In genomic region chr2:202377308-202377736, GRCh38 we compare ENCODE assay signal across 8 cellular contexts. TPM values are rescaled to one million over a fixed set of nuclear protein-coding genes. Genes with fewer than 3 reads are reported as not detected.
DNase-seq lines count a peak whose midpoint lies in the region; ATAC-seq, FAIRE-seq and TF ChIP-seq lines count a peak whose summit lies in the region.

No MANE protein-coding gene starts in this region.

- CTCF ChIA-PET in endothelial cell of umbilical vein (lab: Charles Lee) = interaction anchor here (0.6 to 4.4 kb wide), 4 partner anchors 78 to 111 kb away, joined by 3 to 26 read pairs (median 5); no protein-coding TSS in a partner anchor

- peak overlapping the region; percentile 34 for H3K27ac ChIP-seq in CD4-positive, CD25-positive, alpha-beta regulatory T cell (ENCODE audit: insufficient read depth, low read length, poor library complexity, severe bottlenecking)
- H3K27ac ChIP-seq in endothelial cell of umbilical vein (ENCODE audit: insufficient read depth, low read depth, low read length) (peak overlapping the region; percentile 99), tibial nerve (peak overlapping the region; percentile 86 to 99 (median 96))

- H2AFZ ChIP-seq in endothelial cell of umbilical vein (ENCODE audit: low read depth, low read length) = no peak overlapping the region

- TF ChIP-seq POLR2A in endothelial cell of umbilical vein (IDR thresholded peaks at IDR 0.05; ENCODE audit: low read depth, low read length) (no peak), tibial nerve (IDR thresholded peaks at IDR 0.05) (no peak)

- BruUV-seq in endothelial cell of umbilical vein (replicated peaks; lab: Mats Ljungman, UMichigan) = no TSS peak

- H3K27me3 ChIP-seq in CD4-positive, CD25-positive, alpha-beta regulatory T cell (ENCODE audit: control insufficient read depth, insufficient read depth, low read length) = no peaks in the 10 kb centered on the region
- H3K27me3 ChIP-seq in endothelial cell of umbilical vein (ENCODE audit: control insufficient read depth in 2 of 2, insufficient read depth in 2 of 2, low read length in 2 of 2) (no peaks in the 10 kb centered on the region), mononuclear cell (ENCODE audit: insufficient read depth, low read length) (peaks cover 4% of the 10 kb centered on the region), tibial nerve (no peaks in the 10 kb centered on the region)

- TF ChIP-seq EP300 in tibial nerve (IDR thresholded peaks at IDR 0.05) = peak in 1 of 2 donors; percentile 28

- peaks cover 4% of the 10 kb centered on the region for H3K27me3 Mint-ChIP-seq in CD4-positive, CD25-positive, alpha-beta regulatory T cell

- peaks cover 59% of the 10 kb centered on the region for H3K79me2 ChIP-seq in endothelial cell of umbilical vein (ENCODE audit: control insufficient read depth, insufficient read depth, low read length)

- POLR2A ChIA-PET in endothelial cell of umbilical vein (lab: Charles Lee) = no interaction called here

- peak overlapping the region; percentile 93 for H3K4me2 ChIP-seq in endothelial cell of umbilical vein (ENCODE audit: insufficient read depth, low read length)

- intact Hi-C loops in endothelial cell of umbilical vein (cut with micrococcal nuclease) = loop anchor here (5.0 kb wide), 2 partner anchors 95 to 155 kb away; no protein-coding TSS in a partner anchor

- no peaks in the 10 kb centered on the region for H3K36me3 ChIP-seq in CD4-positive, CD25-positive, alpha-beta regulatory T cell (ENCODE audit: control insufficient read depth, insufficient read depth, low read length)
- H3K36me3 ChIP-seq in endothelial cell of umbilical vein (ENCODE audit: control insufficient read depth in 2 of 2, extremely low read depth in 1 of 2, insufficient read depth in 2 of 2, low read length in 2 of 2) (no peaks in the 10 kb centered on the region), tibial nerve (no peaks in the 10 kb centered on the region)

- no peak for TF ChIP-seq CTCF in WI38 (IDR thresholded peaks at IDR 0.05; ENCODE audit: low read depth, low read length)
- TF ChIP-seq CTCF in endothelial cell of umbilical vein (IDR thresholded peaks at IDR 0.05; ENCODE audit: extremely low read depth in 1 of 2, insufficient read depth in 1 of 2, low read depth in 1 of 2, low read length in 2 of 2) = no peak
- no peak for TF ChIP-seq CTCF in tibial nerve (IDR thresholded peaks at IDR 0.05)

- dilution Hi-C loops in endothelial cell of umbilical vein (cut with MboI; ENCODE audit: extremely low pct_ligation_motif_present, low sequenced_read_pairs) = no loop called here

- ATAC-seq in CD4-positive, CD25-positive, alpha-beta regulatory T cell (ENCODE audit: low read depth in 2 of 2) = no peak

- WGBS in tibial nerve, 2 donors = 0 to 1% methylated on average over 23 to 29 of the region's 29 CpGs

- peak overlapping the region; percentile 94 to 97 (median 94) for H3K27ac Mint-ChIP-seq in CD4-positive, CD25-positive, alpha-beta regulatory T cell

- H3K36me3 Mint-ChIP-seq in CD4-positive, CD25-positive, alpha-beta regulatory T cell = peaks cover 7% of the 10 kb centered on the region

- no peaks in the 10 kb centered on the region for H3K9me1 ChIP-seq in endothelial cell of umbilical vein (replicated peaks; ENCODE audit: control insufficient read depth, extremely low read depth, insufficient read depth, low read length)

- peak overlapping the region; percentile 92 for H3K4me3 ChIP-seq in CD4-positive, CD25-positive, alpha-beta regulatory T cell (ENCODE audit: low read depth, low read length)
- H3K4me3 ChIP-seq in WI38 (ENCODE audit: low read depth, low read length) = peak overlapping the region; percentile 94
- H3K4me3 ChIP-seq in endothelial cell of umbilical vein (replicated peaks in 1 of 3; ENCODE audit: insufficient read depth in 1 of 3, low read depth in 1 of 3, low read length in 3 of 3) = peak overlapping the region; percentile 95 to 99 (median 97)
- H3K4me3 ChIP-seq in mononuclear cell (ENCODE audit: low read length) = peak overlapping the region; percentile 78
- peak overlapping the region; percentile 69 to 98 (median 93) for H3K4me3 ChIP-seq in tibial nerve

- H3K4me3 Mint-ChIP-seq in CD4-positive, CD25-positive, alpha-beta regulatory T cell = peak overlapping the region; percentile 96 to 100 (median 98)

- H3K4me1 ChIP-seq in CD4-positive, CD25-positive, alpha-beta regulatory T cell (ENCODE audit: control insufficient read depth, insufficient read depth, low read length, poor library complexity, severe bottlenecking) = peaks cover 37% of the 10 kb centered on the region
- H3K4me1 ChIP-seq in endothelial cell of umbilical vein (ENCODE audit: control insufficient read depth, extremely low read depth, insufficient read depth, low read length) = peaks cover 29% of the 10 kb centered on the region
- H3K4me1 ChIP-seq in mononuclear cell (ENCODE audit: insufficient read depth, low read length) = peaks cover 22% of the 10 kb centered on the region
- peaks cover 0 to 49% (median 18%) of the 10 kb centered on the region in 4 donors for H3K4me1 ChIP-seq in tibial nerve

- H3K9me3 ChIP-seq in CD4-positive, CD25-positive, alpha-beta regulatory T cell (ENCODE audit: control insufficient read depth in 2 of 2, low read length in 2 of 2) = no peaks in the 10 kb centered on the region
- no peaks in the 10 kb centered on the region for H3K9me3 ChIP-seq in endothelial cell of umbilical vein (replicated peaks; ENCODE audit: control insufficient read depth, insufficient read depth, low read length)
- no peaks in the 10 kb centered on the region for H3K9me3 ChIP-seq in mononuclear cell (ENCODE audit: low read depth, low read length)
- no peaks in the 10 kb centered on the region for H3K9me3 ChIP-seq in tibial nerve

- peaks cover 27 to 49% (median 39%) of the 10 kb centered on the region in 4 donors for H3K4me1 Mint-ChIP-seq in CD4-positive, CD25-positive, alpha-beta regulatory T cell

- no peaks in the 10 kb centered on the region for H3K9me3 Mint-ChIP-seq in CD4-positive, CD25-positive, alpha-beta regulatory T cell

- peaks cover 17% of the 10 kb centered on the region for H4K20me1 ChIP-seq in endothelial cell of umbilical vein (replicated peaks; ENCODE audit: control insufficient read depth, extremely low read depth, insufficient read depth, low read length)

- no peak for FAIRE-seq in endothelial cell of umbilical vein (lab: Jason Lieb, UNC)

- peak in 2 of 3 donors; percentile 3 to 12 for DNase-seq in CD4-positive, CD25-positive, alpha-beta regulatory T cell
- DNase-seq in HT-29 (ENCODE audit: low spot score) (peak; percentile 48), endothelial cell of umbilical vein (ENCODE audit: low read depth, low spot score) (peak; percentile 40), tibial nerve (ENCODE audit: low spot score in 2 of 2) (peak in 1 of 2 donors; percentile 24), DMS153 (lab: John Stamatoyannopoulos, UW) (no peak), epidermal melanocyte (ENCODE audit: insufficient read length, low spot score) (no peak)

- H3K9ac ChIP-seq in endothelial cell of umbilical vein (replicated peaks; ENCODE audit: extremely low read depth, insufficient read depth, low read length) = peak overlapping the region; percentile 98

TF ChIP-seq in endothelial cell of umbilical vein, 7 proteins besides CTCF, POLR2A, EP300 and RAD21:
- TF ChIP-seq POLR2AphosphoS5 (IDR thresholded peaks at IDR 0.05; ENCODE audit: insufficient read depth, low read depth, low read length) (peak; percentile 31), MYC (IDR thresholded peaks at IDR 0.05; ENCODE audit: low read depth, low read length) (no peak)
TF ChIP-seq in endothelial cell of umbilical vein: peak in this region for 1.

RNA-seq across cellular contexts. Expression of gene BMPR2, which starts 1.2 kb away (rescaled TPM):
- 24.9 TPM for total RNA-seq in CD4-positive, CD25-positive, alpha-beta regulatory T cell
- 1 to 10 TPM; 3.7 to 5.6 (median 4.8) TPM for polyA plus RNA-seq in CD4-positive, CD25-positive, alpha-beta regulatory T cell
- total RNA-seq in HT-29 (2014; rRNA removed; shearing (Covaris generic)) = 5.0 and 9.7 TPM in 2 replicates
- total RNA-seq in endothelial cell of umbilical vein (113 and 115 TPM in 2 replicates), mononuclear cell (12.9 TPM), tibial nerve (10 to 100 TPM; 37.8 to 53.3 (median 51.2) TPM)
- 31.2 and 35.8 TPM in 2 replicates for polyA plus RNA-seq in endothelial cell of umbilical vein
- polyA plus RNA-seq in endothelial cell of umbilical vein (2011; cell fraction: cytosol; rRNA removed) = 43.2 and 46.3 TPM in 2 replicates
- 39.1 and 50.3 TPM in 2 replicates for polyA plus RNA-seq in endothelial cell of umbilical vein (2011; cell fraction: nucleus; rRNA removed)
- 63.0 and 74.6 TPM in 2 replicates for polyA plus RNA-seq in endothelial cell of umbilical vein (2012)
- 239 and 247 TPM in 2 replicates for polyA minus RNA-seq in endothelial cell of umbilical vein
- 11.8 TPM for polyA minus RNA-seq in endothelial cell of umbilical vein (2011; cell fraction: cytosol; rRNA and poly(A)+ RNA removed)
- polyA minus RNA-seq in endothelial cell of umbilical vein (2011; cell fraction: nucleus; rRNA and poly(A)+ RNA removed) = 104 and 181 TPM in 2 replicates

Comparison
In these comparisons a context has a peak if more than half of its experiments do, and no peak if none do; other contexts are left out.
1. DNase-seq: peak in CD4-positive, CD25-positive, alpha-beta regulatory T cell (2 of 3), HT-29 (single experiment) and endothelial cell of umbilical vein (single experiment); none in DMS153 (single experiment) and epidermal melanocyte (single experiment).
2. H3K27ac ChIP-seq: peak in every context shown above with its lines; median percentile 99 in endothelial cell of umbilical vein; 96 in tibial nerve; 34 in CD4-positive, CD25-positive, alpha-beta regulatory T cell.
3. Peak in every context shown above with its lines, with median percentiles within 50 percentile points of each other: H3K4me3 ChIP-seq.